ENCODE assay signal across 17 cellular contexts in genomic region chr3:101179637-101180036, GRCh38.
DNase-seq lines count a peak whose midpoint lies in the region; ATAC-seq, FAIRE-seq and TF ChIP-seq lines count a peak whose summit lies in the region.
"Had no signal": no experiment of that assay in that cellular context is flagged by ENCODE, and none has a peak within 500 bp of the region (broad histone marks: within the 10 kb centered on the region; RNA-seq: fewer than 3 reads in every experiment).

No MANE protein-coding gene starts in this region.

- FAIRE-seq in bronchial epithelial cell (lab: Jason Lieb, UNC) = no peak
- FAIRE-seq: GM12891 had no signal

- no peak overlapping the region for H3K4me2 ChIP-seq in skeletal muscle satellite cell (ENCODE audit: low read length)

- TF ChIP-seq CTCF in bronchial epithelial cell (IDR thresholded peaks at IDR 0.05; ENCODE audit: insufficient read depth, low read length, severe bottlenecking) (no peak), right lobe of liver (IDR thresholded peaks at IDR 0.05) (no peak)

- peak overlapping the region; percentile 29 for H3K9ac ChIP-seq in skeletal muscle satellite cell (ENCODE audit: low read depth, low read length)

- no peak overlapping the region for H3K4me3 ChIP-seq in bronchial epithelial cell (ENCODE audit: low read depth, low read length)
- no peak overlapping the region for H3K4me3 ChIP-seq in skeletal muscle satellite cell (ENCODE audit: low read length)
- H3K4me3 ChIP-seq in right lobe of liver = no peak overlapping the region

- DNase-seq in HCEC 1CT = peak; percentile 80
- DNase-seq in bronchial epithelial cell (ENCODE audit: low read depth) = peak; percentile 25
- DNase-seq in glomerular visceral epithelial cell (ENCODE audit: extremely low spot score) = peak; percentile 6
- DNase-seq in right lobe of liver = no peak
- DNase-seq: amygdala; foreskin keratinocyte; KBM-7; NCI-H1105 treated with DMSO at 0.1 percent for 48 hours; NCI-H2227 treated with DMSO at 0.1 percent for 48 hours; SIG-M5; stimulated activated CD4-positive, alpha-beta T cell treated with anti-CD3 and anti-CD28 coated beads, Interleukin-12 subunit alpha, Interleukin-12 subunit beta, amount 100 ng/mL, for 4 hours; stimulated activated naive CD8-positive, alpha-beta T cell treated with anti-CD3 and anti-CD28 coated beads, Interleukin-15, amount 100 ng/mL, for 72 hours; T1000 had no signal

- no peak for ATAC-seq in right lobe of liver
- no peak for ATAC-seq in GM21717 (IDR thresholded peaks at IDR 0.05; ENCODE audit: unreplicated experiment)
- ATAC-seq in HG02763 (IDR thresholded peaks at IDR 0.05; ENCODE audit: unreplicated experiment) = no peak
- ATAC-seq: foreskin keratinocyte; stimulated activated naive CD8-positive, alpha-beta T cell treated with anti-CD3 and anti-CD28 coated beads, Interleukin-15, amount 100 ng/mL, for 72 hours had no signal

- H3K9me3 ChIP-seq in skeletal muscle satellite cell (replicated peaks; ENCODE audit: low read length) = no peaks in the 10 kb centered on the region
- H3K9me3 ChIP-seq in right lobe of liver = no peaks in the 10 kb centered on the region

- no peak overlapping the region for H3K27ac ChIP-seq in right lobe of liver
- H3K27ac ChIP-seq: foreskin keratinocyte had no signal

- H3K4me1 ChIP-seq in skeletal muscle satellite cell (ENCODE audit: control insufficient read depth, insufficient read depth, low read length) (peaks cover 7% of the 10 kb centered on the region), right lobe of liver (no peaks in the 10 kb centered on the region)
- H3K4me1 ChIP-seq: foreskin keratinocyte had no signal

- no peaks in the 10 kb centered on the region for H3K36me3 ChIP-seq in bronchial epithelial cell (ENCODE audit: control insufficient read depth, insufficient read depth, low read length)
- no peaks in the 10 kb centered on the region for H3K36me3 ChIP-seq in skeletal muscle satellite cell (ENCODE audit: insufficient read depth, low read length)
- H3K36me3 ChIP-seq in right lobe of liver = no peaks in the 10 kb centered on the region

- TF ChIP-seq POLR2A in right lobe of liver (IDR thresholded peaks at IDR 0.05) = no peak

- 42% methylated on average over 3 of the region's 3 CpGs for WGBS in right lobe of liver (ENCODE audit: insufficient coverage, low coverage, low lambda C conversion rate, missing lambda C conversion rate)

- intact Hi-C loops in right lobe of liver (cut with DNase I) = no loop called here

- H3K27me3 ChIP-seq in bronchial epithelial cell (ENCODE audit: control insufficient read depth, insufficient read depth, low read length) (no peaks in the 10 kb centered on the region), skeletal muscle satellite cell (ENCODE audit: control insufficient read depth, insufficient read depth, low read length) (no peaks in the 10 kb centered on the region), right lobe of liver (no peaks in the 10 kb centered on the region)
- H3K27me3 ChIP-seq: foreskin keratinocyte had no signal

Comparison
In these comparisons a context has a peak if more than half of its experiments do, and no peak if none do; other contexts are left out.
1. DNase-seq: peak in HCEC 1CT (single experiment), bronchial epithelial cell (single experiment) and glomerular visceral epithelial cell (single experiment); none in right lobe of liver (0 of 3).